14 cellular contexts compared by ENCODE assay signal in genomic region chr4:112521123-112522116, GRCh38. TPM values are rescaled to one million over a fixed set of nuclear protein-coding genes. Genes with fewer than 3 reads are reported as not detected.
DNase-seq lines count a peak whose midpoint lies in the region; ATAC-seq and TF ChIP-seq lines count a peak whose summit lies in the region.
"Had no signal": no experiment of that assay in that cellular context is flagged by ENCODE, and none has a peak within 500 bp of the region (broad histone marks: within the 10 kb centered on the region; RNA-seq: fewer than 3 reads in every experiment).

No MANE protein-coding gene starts in this region.

- intact Hi-C loops in mammary epithelial cell (cut with micrococcal nuclease) (loop anchor here (2.0 to 5.0 kb wide), 5 partner anchors 201 to 444 kb away; no protein-coding TSS in a partner anchor), breast epithelium (cut with DNase I; ENCODE audit: low total_unique reads) (loop anchor here (5.0 kb wide), 1 partner anchor 1039 kb away; no protein-coding TSS in a partner anchor), OCI-LY7 (cut with micrococcal nuclease; ENCODE audit: unreplicated experiment) (loop anchor here (2.0 to 5.0 kb wide), 2 partner anchors 243 to 444 kb away; no protein-coding TSS in a partner anchor)

- no peaks in the 10 kb centered on the region for H3K9me2 ChIP-seq in OCI-LY7 (ENCODE audit: insufficient read depth, low read length)

- peak overlapping the region; percentile 15 for H2AFZ ChIP-seq in mammary epithelial cell (ENCODE audit: low read depth, low read length)
- H2AFZ ChIP-seq in OCI-LY7 (ENCODE audit: low read length) = no peak overlapping the region

- no peak for TF ChIP-seq POLR2A in breast epithelium (IDR thresholded peaks at IDR 0.05)

- peak overlapping the region; percentile 71 for H3K4me3 Mint-ChIP-seq in type B pancreatic cell

- H3K4me2 ChIP-seq in mammary epithelial cell (ENCODE audit: insufficient read depth, low read depth, low read length) (peak overlapping the region; percentile 37), OCI-LY7 (ENCODE audit: low read length) (peak overlapping the region; percentile 8; the same call in 1 of the 2 replicates)

- H3K9me3 ChIP-seq in mammary epithelial cell (replicated peaks; ENCODE audit: insufficient read depth, low read length) = no peaks in the 10 kb centered on the region
- H3K9me3 ChIP-seq in breast epithelium = no peaks in the 10 kb centered on the region
- no peaks in the 10 kb centered on the region for H3K9me3 ChIP-seq in OCI-LY7 (ENCODE audit: low read length)
- H3K9me3 ChIP-seq in iPS-15b (ENCODE audit: control insufficient read depth, insufficient read depth, low read length) = no peaks in the 10 kb centered on the region
- no peaks in the 10 kb centered on the region for H3K9me3 ChIP-seq in effector memory CD4-positive, alpha-beta T cell (ENCODE audit: control insufficient read depth, low read length)
- H3K9me3 ChIP-seq: left ventricle myocardium inferior, right lobe of liver had no signal

- H3K79me2 ChIP-seq in mammary epithelial cell (ENCODE audit: insufficient read depth, low read length) (no peaks in the 10 kb centered on the region), OCI-LY7 (ENCODE audit: insufficient read depth, low read depth, low read length) (no peaks in the 10 kb centered on the region)

- no peaks in the 10 kb centered on the region for H3K36me3 ChIP-seq in mammary epithelial cell (ENCODE audit: insufficient read depth, low read length)
- no peaks in the 10 kb centered on the region for H3K36me3 ChIP-seq in breast epithelium
- H3K36me3 ChIP-seq in OCI-LY7 (ENCODE audit: insufficient read depth, low read length) = no peaks in the 10 kb centered on the region
- no peaks in the 10 kb centered on the region for H3K36me3 ChIP-seq in iPS-15b (ENCODE audit: control insufficient read depth, insufficient read depth, low read length)
- no peaks in the 10 kb centered on the region for H3K36me3 ChIP-seq in effector memory CD4-positive, alpha-beta T cell (ENCODE audit: control insufficient read depth, insufficient read depth, low read length)
- H3K36me3 ChIP-seq: left ventricle myocardium inferior, right lobe of liver had no signal

- H3K27ac Mint-ChIP-seq in type B pancreatic cell = no peak overlapping the region

- CTCF ChIA-PET in mammary epithelial cell (lab: Charles Lee; ENCODE audit: low non-redundant PET) (no interaction called here), OCI-LY7 (lab: Charles Lee; ENCODE audit: unreplicated experiment) (no interaction called here)

- H3K4me1 Mint-ChIP-seq in type B pancreatic cell (ENCODE audit: unreplicated experiment) = peaks cover 21% of the 10 kb centered on the region

- no peak overlapping the region for H3K27ac ChIP-seq in mammary epithelial cell (ENCODE audit: insufficient read depth, low read depth, low read length)
- no peak overlapping the region for H3K27ac ChIP-seq in breast epithelium
- H3K27ac ChIP-seq in OCI-LY7 (ENCODE audit: low read depth, low read length, poor library complexity, severe bottlenecking) = no peak overlapping the region
- H3K27ac ChIP-seq in effector memory CD4-positive, alpha-beta T cell (ENCODE audit: insufficient read depth, low read length, poor library complexity, severe bottlenecking) = no peak overlapping the region
- H3K27ac ChIP-seq: left ventricle myocardium inferior, right lobe of liver had no signal

- H3K4me3 ChIP-seq in mammary epithelial cell (replicated peaks in 1 of 3; ENCODE audit: insufficient read depth in 1 of 3, low read depth in 2 of 3, low read length in 3 of 3) (no peak overlapping the region), breast epithelium (peak overlapping the region in 1 of 3 donors; percentile 17), OCI-LY7 (ENCODE audit: low read depth, low read length, poor library complexity, severe bottlenecking) (no peak overlapping the region), iPS-15b (ENCODE audit: low read depth, low read length) (peak overlapping the region; percentile 61)
- no peak overlapping the region for H3K4me3 ChIP-seq in effector memory CD4-positive, alpha-beta T cell (ENCODE audit: insufficient read depth, low read depth, low read length, poor library complexity, severe bottlenecking)
- H3K4me3 ChIP-seq: left ventricle myocardium inferior, right lobe of liver had no signal

- H4K20me1 ChIP-seq in mammary epithelial cell (ENCODE audit: insufficient read depth, low read length) (peaks cover 1% of the 10 kb centered on the region), OCI-LY7 (ENCODE audit: insufficient read depth, low read length) (no peaks in the 10 kb centered on the region)

- peaks cover 37% of the 10 kb centered on the region for H3K27me3 ChIP-seq in mammary epithelial cell (ENCODE audit: insufficient read depth, low read length)
- peaks cover 0 to 80% of the 10 kb centered on the region in 2 donors for H3K27me3 ChIP-seq in breast epithelium
- H3K27me3 ChIP-seq in iPS-15b (ENCODE audit: control insufficient read depth, insufficient read depth, low read length) = peaks cover 91% of the 10 kb centered on the region
- peaks cover 68% of the 10 kb centered on the region for H3K27me3 ChIP-seq in effector memory CD4-positive, alpha-beta T cell (replicated peaks; ENCODE audit: control insufficient read depth, insufficient read depth, low read length, poor library complexity, severe bottlenecking)

- WGBS in mammary epithelial cell (ENCODE audit: low coverage, missing lambda C conversion rate) = 79% methylated on average over 17 of the region's 30 CpGs

- POLR2A ChIA-PET in OCI-LY7 (lab: Charles Lee) = no interaction called here

- no peak for ATAC-seq in HG02571 (IDR thresholded peaks at IDR 0.05; ENCODE audit: unreplicated experiment)

- in situ Hi-C loops in mammary epithelial cell (cut with MboI; ENCODE audit: low sequenced_read_pairs in 2 of 2) = loop anchor here (10.0 to 25.0 kb wide), 2 partner anchors 177 to 184 kb away; no protein-coding TSS in a partner anchor

- no peak for TF ChIP-seq CTCF in mammary epithelial cell (conservative IDR thresholded peaks at IDR 0.05 in 1 of 2, IDR thresholded peaks at IDR 0.05 in 1 of 2; ENCODE audit: extremely low read depth in 1 of 2, insufficient read depth in 1 of 2, low read depth in 1 of 2, low read length in 2 of 2)
- TF ChIP-seq CTCF in breast epithelium (IDR thresholded peaks at IDR 0.05) = no peak
- TF ChIP-seq CTCF in OCI-LY7 (conservative IDR thresholded peaks at IDR 0.05; ENCODE audit: low read length) = no peak
- no peak for TF ChIP-seq CTCF in type B pancreatic cell (conservative IDR thresholded peaks at IDR 0.05)

- BruUV-seq in mammary epithelial cell (replicated peaks; lab: Mats Ljungman, UMichigan) = no TSS peak
- BruUV-seq in OCI-LY7 (replicated peaks; lab: Mats Ljungman, UMichigan) = no TSS peak

- H3K27me3 Mint-ChIP-seq in type B pancreatic cell = peaks cover 98% of the 10 kb centered on the region

- dilution Hi-C loops in mammary epithelial cell (cut with HindIII; ENCODE audit: low sequenced_read_pairs) = loop anchor here (25.0 kb wide), 1 partner anchor 184 kb away; no protein-coding TSS in a partner anchor

- H3K4me1 ChIP-seq in mammary epithelial cell (ENCODE audit: insufficient read depth, low read length) = peaks cover 13% of the 10 kb centered on the region
- H3K4me1 ChIP-seq in breast epithelium = peaks cover 0 to 14% of the 10 kb centered on the region in 2 donors
- peaks cover 37% of the 10 kb centered on the region for H3K4me1 ChIP-seq in OCI-LY7 (ENCODE audit: insufficient read depth, low read length, poor library complexity, severe bottlenecking)
- peaks cover 26% of the 10 kb centered on the region for H3K4me1 ChIP-seq in iPS-15b (ENCODE audit: control insufficient read depth, insufficient read depth, low read length)
- peaks cover 36% of the 10 kb centered on the region for H3K4me1 ChIP-seq in effector memory CD4-positive, alpha-beta T cell (ENCODE audit: control insufficient read depth, insufficient read depth, low read length, poor library complexity, severe bottlenecking)

- H3K9me3 Mint-ChIP-seq in type B pancreatic cell = no peaks in the 10 kb centered on the region

- DNase-seq in mammary epithelial cell (no peak), breast epithelium (ENCODE audit: low spot score in 2 of 2) (no peak), OCI-LY7 (ENCODE audit: low spot score) (peak; percentile 25), type B pancreatic cell (ENCODE audit: extremely low spot score, unreplicated experiment) (no peak)
- DNase-seq in stimulated activated naive CD4-positive, alpha-beta T cell treated with Interleukin-2 at 50 U/mL for 16 hours (lab: John Stamatoyannopoulos, UW) = no peak
- DNase-seq in effector memory CD4-positive, alpha-beta T cell = no peak
- DNase-seq: amygdala; CD4-positive, alpha-beta memory T cell; Kasumi-1; left ventricle myocardium inferior; NCI-H774; right lobe of liver had no signal

- no peak overlapping the region for H3K9ac ChIP-seq in mammary epithelial cell (ENCODE audit: insufficient read depth, low read length)
- H3K9ac ChIP-seq in iPS-15b (ENCODE audit: low read depth, low read length) = no peak overlapping the region

- H3K36me3 Mint-ChIP-seq in type B pancreatic cell = no peaks in the 10 kb centered on the region
- H3K36me3 Mint-ChIP-seq: CD4-positive, alpha-beta memory T cell had no signal

RNA-seq across cellular contexts. Expression of gene NEUROG2, which starts 5.4 kb away (rescaled TPM):
- total RNA-seq in mammary epithelial cell (not detected), breast epithelium (under 1 TPM in 2 of 3 donors, not detected in 1; 0.29 to 0.33 TPM), OCI-LY7 (2022) (not detected in 2 replicates), type B pancreatic cell (ENCODE audit: low replicate concordance) (1.2 TPM in 1 of 2 replicates, not detected in the other)
- not detected for polyA plus RNA-seq in mammary epithelial cell
- not detected for polyA minus RNA-seq in mammary epithelial cell
- total RNA-seq in OCI-LY7 (2014; rRNA removed; shearing (Covaris generic)) = 0.06 TPM in 1 of 2 replicates, not detected in the other
- total RNA-seq: CD4-positive, alpha-beta memory T cell; left ventricle myocardium inferior; right lobe of liver had no signal
- polyA plus RNA-seq: CD4-positive, alpha-beta memory T cell had no signal
